In genomic region chr4:87915621-87916020, GRCh38 we compare ENCODE assay signal across 26 cellular contexts. TPM values are rescaled to one million over a fixed set of nuclear protein-coding genes. Genes with fewer than 3 reads are reported as not detected.
"Had no signal": no experiment of that assay in that cellular context is flagged by ENCODE, and none has a peak within 500 bp of the region (broad histone marks: within the 10 kb centered on the region; RNA-seq: fewer than 3 reads in every experiment).

No MANE protein-coding gene starts in this region.

- H3K27ac Mint-ChIP-seq: memory B cell; naive thymus-derived CD8-positive, alpha-beta T cell; nephron; stimulated activated effector memory CD8-positive, alpha-beta T cell treated with anti-CD3 and anti-CD28 coated beads, Interleukin-12 subunit alpha, Interleukin-12 subunit beta, amount 100 ng/mL, for 72 hours; stimulated activated naive CD8-positive, alpha-beta T cell treated with anti-CD3 and anti-CD28 coated beads, Interleukin-15, Interleukin-2, amounts not matched to agents 100 ng/mL and 50 ng/mL, for 24 hours; type B pancreatic cell had no signal

- FAIRE-seq: pancreas, urothelium cell line had no signal

- H3K27me3 ChIP-seq: pancreas, sigmoid colon, spleen, suprapubic skin, tibial artery had no signal

- H3K4me3 Mint-ChIP-seq: memory B cell; naive thymus-derived CD8-positive, alpha-beta T cell; nephron; neural crest cell; stimulated activated effector memory CD8-positive, alpha-beta T cell treated with anti-CD3 and anti-CD28 coated beads, Interleukin-12 subunit alpha, Interleukin-12 subunit beta, amount 100 ng/mL, for 72 hours; stimulated activated naive CD8-positive, alpha-beta T cell treated with anti-CD3 and anti-CD28 coated beads, Interleukin-15, Interleukin-2, amounts not matched to agents 100 ng/mL and 50 ng/mL, for 24 hours; type B pancreatic cell had no signal

- H3K36me3 Mint-ChIP-seq: memory B cell; naive thymus-derived CD8-positive, alpha-beta T cell; stimulated activated effector memory CD8-positive, alpha-beta T cell treated with anti-CD3 and anti-CD28 coated beads, Interleukin-12 subunit alpha, Interleukin-12 subunit beta, amount 100 ng/mL, for 72 hours; type B pancreatic cell had no signal

- H3K9me3 Mint-ChIP-seq: memory B cell; naive thymus-derived CD8-positive, alpha-beta T cell; nephron; neural crest cell; stimulated activated effector memory CD8-positive, alpha-beta T cell treated with anti-CD3 and anti-CD28 coated beads, Interleukin-12 subunit alpha, Interleukin-12 subunit beta, amount 100 ng/mL, for 72 hours; stimulated activated naive CD8-positive, alpha-beta T cell treated with anti-CD3 and anti-CD28 coated beads, Interleukin-15, Interleukin-2, amounts not matched to agents 100 ng/mL and 50 ng/mL, for 24 hours; type B pancreatic cell had no signal

- H3K4me1 ChIP-seq: prostate gland had no signal

- H3K4me1 Mint-ChIP-seq: memory B cell; stimulated activated effector memory CD8-positive, alpha-beta T cell treated with anti-CD3 and anti-CD28 coated beads, Interleukin-12 subunit alpha, Interleukin-12 subunit beta, amount 100 ng/mL, for 72 hours had no signal

- H3K36me3 ChIP-seq: left ventricle myocardium inferior, pancreas, prostate gland, sigmoid colon, spleen, suprapubic skin, thoracic aorta, tibial artery had no signal

- H3K9me3 ChIP-seq: left ventricle myocardium inferior, pancreas, prostate gland, sigmoid colon, spleen, suprapubic skin, thoracic aorta, tibial artery had no signal

- H3K4me3 ChIP-seq: left ventricle myocardium inferior, lung, pancreas, prostate gland, sigmoid colon, spleen, suprapubic skin, thoracic aorta, tibial artery had no signal

- DNase-seq: hypothalamus; islet precursor cell; left ventricle myocardium inferior; naive thymus-derived CD8-positive, alpha-beta T cell; nucleus accumbens; pancreas; posterior cingulate gyrus; retina; right cardiac atrium; sigmoid colon; small intestine; spleen; stimulated activated CD4-positive, alpha-beta T cell treated with anti-CD3 and anti-CD28 coated beads, Interleukin-4, amount 100 ng/mL, for 24 hours; stimulated activated naive CD4-positive, alpha-beta T cell; tibial artery had no signal

- H3K27ac ChIP-seq: left ventricle myocardium inferior, pancreas, prostate gland, sigmoid colon, spleen, suprapubic skin, thoracic aorta, tibial artery had no signal

- ATAC-seq: naive thymus-derived CD8-positive, alpha-beta T cell; pancreas; right cardiac atrium; stimulated activated effector memory CD8-positive, alpha-beta T cell treated with anti-CD3 and anti-CD28 coated beads, Interleukin-12 subunit alpha, Interleukin-12 subunit beta, amount 100 ng/mL, for 72 hours had no signal

RNA-seq across cellular contexts. Expression of gene SPP1, which starts 59.9 kb away (rescaled TPM):
- polyA plus RNA-seq: naive thymus-derived CD8-positive, alpha-beta T cell had no signal
